Comparison of ENCODE assay signal across 9 cellular contexts in genomic region chr5:73899055-73899454, GRCh38.
A peak's percentile ranks its signal among the peaks of the same experiment; 100 is the strongest.
DNase-seq lines count a peak whose midpoint lies in the region; ATAC-seq and TF ChIP-seq lines count a peak whose summit lies in the region.
"Had no signal": no experiment of that assay in that cellular context is flagged by ENCODE, and none has a peak within 500 bp of the region (broad histone marks: within the 10 kb centered on the region; RNA-seq: fewer than 3 reads in every experiment).

No MANE protein-coding gene starts in this region.

- H3K27me3 Mint-ChIP-seq in activated T-cell treated with anti-CD3 and anti-CD28 coated beads, Interleukin-2, amount 50 U/mL, for 72 hours (ENCODE audit: low read depth): peaks cover 66% of the 10 kb centered on the region
- H3K27me3 Mint-ChIP-seq in T-cell: peaks cover 36 to 40% of the 10 kb centered on the region in 2 donors

- H3K9me3 Mint-ChIP-seq in activated T-cell treated with anti-CD3 and anti-CD28 coated beads, Interleukin-2, amount 50 U/mL, for 72 hours: no peaks in the 10 kb centered on the region
- no peaks in the 10 kb centered on the region for H3K9me3 Mint-ChIP-seq in T-cell
- H3K9me3 Mint-ChIP-seq: neural progenitor cell had no signal

- H3K4me3 ChIP-seq in psoas muscle: no peak overlapping the region
- H3K4me3 ChIP-seq: neural progenitor cell had no signal

- peak overlapping the region in 1 of 2 donors; percentile 72 for H3K4me3 Mint-ChIP-seq in activated T-cell treated with anti-CD3 and anti-CD28 coated beads, Interleukin-2, amount 50 U/mL, for 72 hours
- H3K4me3 Mint-ChIP-seq in T-cell: no peak overlapping the region
- H3K4me3 Mint-ChIP-seq: neural progenitor cell had no signal

- POLR2A ChIA-PET in T-cell (lab: Charles Lee): interaction anchor here in 1 of 2 donors (0.6 kb wide), 1 partner anchor 717 kb away, joined by 3 read pairs; no protein-coding TSS in a partner anchor

- no peaks in the 10 kb centered on the region for H3K4me1 ChIP-seq in psoas muscle
- H3K4me1 ChIP-seq: neural progenitor cell had no signal

- ATAC-seq in activated T-cell treated with anti-CD3 and anti-CD28 coated beads, Interleukin-2, amount 50 U/mL, for 72 hours (replicated peaks in 1 of 2): peak; percentile 84 to 85
- peak; percentile 82 for ATAC-seq in GM21717 (IDR thresholded peaks at IDR 0.05; ENCODE audit: unreplicated experiment)
- ATAC-seq in HG03565 (IDR thresholded peaks at IDR 0.05; ENCODE audit: unreplicated experiment): peak; percentile 69
- peak in 1 of 4 donors; percentile 17 for ATAC-seq in psoas muscle
- ATAC-seq in T-cell (replicated peaks in 1 of 4): no peak

- WGBS in psoas muscle, 3 donors: 55 to 66% (median 61%) methylated on average over 9 of the region's 9 CpGs

- peak; percentile 2 to 39 for DNase-seq in activated T-cell treated with anti-CD3 and anti-CD28 coated beads, Interleukin-2, amount 50 U/mL, for 72 hours
- DNase-seq in activated T-cell treated with anti-CD3 and anti-CD28 coated beads for 4 hours (no peak), psoas muscle (no peak), substantia nigra (lab: John Stamatoyannopoulos, UW) (no peak), DMS53 (lab: John Stamatoyannopoulos, UW) (no peak), T-cell (no peak)

- intact Hi-C loops in psoas muscle (cut with DNase I): no loop called here

- CTCF ChIA-PET in T-cell (lab: Charles Lee): no interaction called here

- no peaks in the 10 kb centered on the region for H3K27me3 ChIP-seq in psoas muscle (ENCODE audit: insufficient read depth in 3 of 3, low read length in 2 of 3)
- H3K27me3 ChIP-seq: neural progenitor cell had no signal

- no peaks in the 10 kb centered on the region for H3K9me3 ChIP-seq in psoas muscle

- peaks cover 22% of the 10 kb centered on the region for H3K4me1 Mint-ChIP-seq in activated T-cell treated with anti-CD3 and anti-CD28 coated beads, Interleukin-2, amount 50 U/mL, for 72 hours (ENCODE audit: low read depth)
- H3K4me1 Mint-ChIP-seq in T-cell: no peaks in the 10 kb centered on the region

- H3K36me3 ChIP-seq in psoas muscle (ENCODE audit: insufficient read depth in 1 of 2, low read depth in 1 of 2): no peaks in the 10 kb centered on the region
- H3K36me3 ChIP-seq: neural progenitor cell had no signal

- H3K27ac ChIP-seq in psoas muscle (peak overlapping the region; percentile 7), substantia nigra (ENCODE audit: low read depth, low read length, poor library complexity, severe bottlenecking) (no peak overlapping the region)
- H3K27ac ChIP-seq: neural progenitor cell had no signal

- H3K27ac Mint-ChIP-seq in activated T-cell treated with anti-CD3 and anti-CD28 coated beads, Interleukin-2, amount 50 U/mL, for 72 hours: no peak overlapping the region
- H3K27ac Mint-ChIP-seq in T-cell: no peak overlapping the region
- H3K27ac Mint-ChIP-seq: neural progenitor cell had no signal

- TF ChIP-seq CTCF in psoas muscle (IDR thresholded peaks at IDR 0.05): no peak

- H3K36me3 Mint-ChIP-seq in activated T-cell treated with anti-CD3 and anti-CD28 coated beads, Interleukin-2, amount 50 U/mL, for 72 hours (ENCODE audit: insufficient read depth in 2 of 2): peaks cover 0 to 3% of the 10 kb centered on the region in 2 donors
- H3K36me3 Mint-ChIP-seq in T-cell: no peaks in the 10 kb centered on the region
- H3K36me3 Mint-ChIP-seq: neural progenitor cell had no signal

Comparison
In these comparisons a context has a peak if more than half of its experiments do, and no peak if none do; other contexts are left out.
1. DNase-seq: peak in activated T-cell treated with anti-CD3 and anti-CD28 coated beads, Interleukin-2, amount 50 U/mL, for 72 hours (2 of 2); none in activated T-cell treated with anti-CD3 and anti-CD28 coated beads for 4 hours (single experiment), psoas muscle (0 of 2), substantia nigra (0 of 49), DMS53 (single experiment) and T-cell (0 of 34).
2. ATAC-seq: peak in activated T-cell treated with anti-CD3 and anti-CD28 coated beads, Interleukin-2, amount 50 U/mL, for 72 hours (2 of 2), GM21717 (single experiment) and HG03565 (single experiment); none in T-cell (0 of 4).